In genomic region chr20:20860078-20860806, GRCh38 we compare ENCODE assay signal across 8 cellular contexts.
A peak's percentile ranks its signal among the peaks of the same experiment; 100 is the strongest.
DNase-seq lines count a peak whose midpoint lies in the region; ATAC-seq and TF ChIP-seq lines count a peak whose summit lies in the region.

No MANE protein-coding gene starts in this region.

- peak; percentile 71 for DNase-seq in GDM1 (lab: John Stamatoyannopoulos, UW)
- DNase-seq in NCI-H128 (lab: John Stamatoyannopoulos, UW; ENCODE audit: unreplicated experiment) = peak; percentile 69
- peak; percentile 91 for DNase-seq in activated naive CD4-positive, alpha-beta T cell treated with anti-CD3 and anti-CD28 coated beads, Interleukin-2, amount 10 ng/mL, durations not matched to agents 7 days and 5 days
- DNase-seq in Right ventricle myocardium inferior (ENCODE audit: missing footprints) = peak; percentile 89
- DNase-seq in posterior cingulate gyrus = peak; percentile 75 to 99 (median 95)
- peak; percentile 84 for DNase-seq in ureter (ENCODE audit: low spot score)

- peaks cover 23% of the 10 kb centered on the region for H3K27me3 Mint-ChIP-seq in activated naive CD4-positive, alpha-beta T cell treated with anti-CD3 and anti-CD28 coated beads, Interleukin-2, amount 10 ng/mL, durations not matched to agents 7 days and 5 days

- CTCF ChIA-PET in HEK293 (lab: Yijun Ruan, JAX) = interaction anchor here (0.5 to 5.0 kb wide), 50 partner anchors 10 to 760 kb away, joined by 3 to 49 read pairs (median 4); partner anchors contain the start of gene KIZ
- CTCF ChIA-PET in activated naive CD4-positive, alpha-beta T cell treated with anti-CD3 and anti-CD28 coated beads, Interleukin-2, amount 10 ng/mL, durations not matched to agents 7 days and 5 days (lab: Charles Lee) = interaction anchor here (0.6 to 4.3 kb wide), 20 partner anchors 9 to 648 kb away, joined by 3 to 27 read pairs (median 4); no protein-coding TSS in a partner anchor

- H3K27ac Mint-ChIP-seq in activated naive CD4-positive, alpha-beta T cell treated with anti-CD3 and anti-CD28 coated beads, Interleukin-2, amount 10 ng/mL, durations not matched to agents 7 days and 5 days = no peak overlapping the region

- H3K9me3 Mint-ChIP-seq in activated naive CD4-positive, alpha-beta T cell treated with anti-CD3 and anti-CD28 coated beads, Interleukin-2, amount 10 ng/mL, durations not matched to agents 7 days and 5 days = no peaks in the 10 kb centered on the region

- intact Hi-C loops in Right ventricle myocardium inferior (cut with DNase I) (loop anchor here (5.0 to 10.0 kb wide), 4 partner anchors 267 to 715 kb away; partner anchors contain the start of gene KIZ), posterior cingulate gyrus (cut with DNase I) (loop anchor here (1.0 to 5.0 kb wide), 2 partner anchors 377 to 645 kb away; no protein-coding TSS in a partner anchor)

- H3K36me3 ChIP-seq in HEK293 (ENCODE audit: control insufficient read depth in 2 of 2, insufficient read depth in 1 of 2, low read length in 2 of 2) = no peaks in the 10 kb centered on the region

- no peak overlapping the region for H3K4me3 ChIP-seq in HEK293 (ENCODE audit: low read depth, low read length)

- H3K9me3 ChIP-seq in HEK293 (ENCODE audit: control insufficient read depth, insufficient read depth, low read depth, low read length) = no peaks in the 10 kb centered on the region

- ATAC-seq in SK-N-SH treated with all-trans-retinoic acid at 6 μM for 48 hours = peak; percentile 98
- ATAC-seq in Right ventricle myocardium inferior = peak; percentile 64

- H3K27ac ChIP-seq in HEK293 (ENCODE audit: extremely low read depth, low read depth, low read length) = no peak overlapping the region

- no peaks in the 10 kb centered on the region for H3K4me1 Mint-ChIP-seq in activated naive CD4-positive, alpha-beta T cell treated with anti-CD3 and anti-CD28 coated beads, Interleukin-2, amount 10 ng/mL, durations not matched to agents 7 days and 5 days

- no peak overlapping the region for H3K4me3 Mint-ChIP-seq in activated naive CD4-positive, alpha-beta T cell treated with anti-CD3 and anti-CD28 coated beads, Interleukin-2, amount 10 ng/mL, durations not matched to agents 7 days and 5 days

- peak; percentile 88 for TF ChIP-seq CTCF in HEK293 (tag by site-specific recombination; IDR thresholded peaks at IDR 0.05)

- POLR2A ChIA-PET in HEK293 (lab: Yijun Ruan, JAX) = no interaction called here

- no peaks in the 10 kb centered on the region for H3K36me3 Mint-ChIP-seq in activated naive CD4-positive, alpha-beta T cell treated with anti-CD3 and anti-CD28 coated beads, Interleukin-2, amount 10 ng/mL, durations not matched to agents 7 days and 5 days

- H3K4me1 ChIP-seq in HEK293 (ENCODE audit: control insufficient read depth, insufficient read depth, low read length) = no peaks in the 10 kb centered on the region

TF ChIP-seq in HEK293, 187 proteins besides CTCF, POLR2A, EP300 and RAD21 (continues in another document):
- 0 out of 2 replicates have a peak, but pooled peaks have one; percentile 32 for TF ChIP-seq SP7 (tag by site-specific recombination; IDR thresholded peaks at IDR 0.05)
- TF ChIP-seq ZNF660 (tag by site-specific recombination; IDR thresholded peaks at IDR 0.05) = peak; percentile 77; the same call in 1 of the 2 replicates
- TF ChIP-seq ZNF366 (tag by site-specific recombination; conservative IDR thresholded peaks at IDR 0.05) = peak; percentile 21; the same call in 1 of the 2 replicates
- TF ChIP-seq ZNF223 (tag by site-specific recombination; IDR thresholded peaks at IDR 0.05) = no peak
- no peak for TF ChIP-seq HIC1 (tag by site-specific recombination; IDR thresholded peaks at IDR 0.05)
- TF ChIP-seq ZNF146 (tag by site-specific recombination; IDR thresholded peaks at IDR 0.05) = no peak
- TF ChIP-seq SALL2 (tag by site-specific recombination; IDR thresholded peaks at IDR 0.05; ENCODE audit: borderline replicate concordance) = no peak
- no peak for TF ChIP-seq ZNF701 (tag by site-specific recombination; IDR thresholded peaks at IDR 0.05)
- 0 out of 2 replicates have a peak, but pooled peaks have one; percentile 28 for TF ChIP-seq ZNF2 (tag by site-specific recombination; IDR thresholded peaks at IDR 0.05)
- TF ChIP-seq ZNF239 (tag by site-specific recombination; IDR thresholded peaks at IDR 0.05) = no peak
- TF ChIP-seq ZSCAN30 (tag by site-specific recombination; IDR thresholded peaks at IDR 0.05) = peak; percentile 48; the same call in 1 of the 2 replicates
- TF ChIP-seq IKZF3 (tag by site-specific recombination; IDR thresholded peaks at IDR 0.05) = peak; percentile 48; the same call in 1 of the 2 replicates
- TF ChIP-seq ZNF157 (tag by site-specific recombination; IDR thresholded peaks at IDR 0.05) = no peak
- TF ChIP-seq ZNF585B (tag by site-specific recombination; IDR thresholded peaks at IDR 0.05) = no peak

TF ChIP-seq in SK-N-SH treated with all-trans-retinoic acid at 6 μM for 48 hours, 23 proteins besides CTCF, POLR2A, EP300 and RAD21 (continues in another document):
- TF ChIP-seq TSHZ2 (CRISPR knock-in tag; IDR thresholded peaks at IDR 0.05) = no peak
- TF ChIP-seq CSRNP3 (CRISPR knock-in tag; IDR thresholded peaks at IDR 0.05) = no peak
- no peak for TF ChIP-seq OSR1 (CRISPR knock-in tag; IDR thresholded peaks at IDR 0.05)
- TF ChIP-seq ZFP3 (CRISPR knock-in tag; IDR thresholded peaks at IDR 0.05) = no peak
- TF ChIP-seq PATZ1 (CRISPR knock-in tag; IDR thresholded peaks at IDR 0.05; ENCODE audit: borderline replicate concordance) = no peak
- no peak for TF ChIP-seq CSDC2 (CRISPR knock-in tag; IDR thresholded peaks at IDR 0.05)
- no peak for TF ChIP-seq ESRRG (CRISPR knock-in tag; IDR thresholded peaks at IDR 0.05)
- no peak for TF ChIP-seq RARB (CRISPR knock-in tag; IDR thresholded peaks at IDR 0.05)
- no peak for TF ChIP-seq POU6F1 (CRISPR knock-in tag; IDR thresholded peaks at IDR 0.05; ENCODE audit: borderline replicate concordance, low read depth)
- no peak for TF ChIP-seq ARNTL (CRISPR knock-in tag; IDR thresholded peaks at IDR 0.05; ENCODE audit: borderline replicate concordance, low read depth)
